ENCODE assay signal across 8 cellular contexts in genomic region chr3:48656061-48656840, GRCh38.
DNase-seq lines count a peak whose midpoint lies in the region; ATAC-seq and TF ChIP-seq lines count a peak whose summit lies in the region.

No MANE protein-coding gene starts in this region.

- peaks cover 12% of the 10 kb centered on the region for H3K9me3 ChIP-seq in WERI-Rb-1 (ENCODE audit: severe bottlenecking)

- peak; percentile 84 for DNase-seq in central memory CD4-positive, alpha-beta T cell
- DNase-seq in kidney glomerular epithelial cell (lab: John Stamatoyannopoulos, UW) (peak; percentile 52), NCI-H1694 treated with DMSO at 0.1 percent for 48 hours (lab: John Stamatoyannopoulos, UW) (no peak), WERI-Rb-1 (no peak)
- peak; percentile 79 to 84 for DNase-seq in stimulated activated CD4-positive, alpha-beta T cell treated with anti-CD3 and anti-CD28 coated beads, Interleukin-1b, Interleukin-23, amount 100 ng/mL, for 4 hours (ENCODE audit: low read depth in 2 of 2)

- ATAC-seq in GM18498 (IDR thresholded peaks at IDR 0.05; ENCODE audit: unreplicated experiment) (peak; percentile 68), HG03196 (IDR thresholded peaks at IDR 0.05; ENCODE audit: unreplicated experiment) (peak; percentile 55)

- H3K27me3 ChIP-seq in WERI-Rb-1 (ENCODE audit: insufficient read depth, low read depth, severe bottlenecking): no peaks in the 10 kb centered on the region

- H3K27ac ChIP-seq in WERI-Rb-1: no peak overlapping the region

- H3K4me3 ChIP-seq in WI38 (ENCODE audit: low read depth, low read length) (peak overlapping the region; percentile 43), WERI-Rb-1 (ENCODE audit: low read depth, low read length) (no peak overlapping the region)

- peak; percentile 46 for TF ChIP-seq CTCF in WI38 (IDR thresholded peaks at IDR 0.05; ENCODE audit: low read depth, low read length)
- TF ChIP-seq CTCF in WERI-Rb-1 (IDR thresholded peaks at IDR 0.05; ENCODE audit: low read depth, low read length): no peak

- peaks cover 94% of the 10 kb centered on the region for H3K36me3 ChIP-seq in WERI-Rb-1

Comparison
In these comparisons a context has a peak if more than half of its experiments do, and no peak if none do; other contexts are left out.
1. DNase-seq: peak in central memory CD4-positive, alpha-beta T cell (single experiment), kidney glomerular epithelial cell (single experiment) and stimulated activated CD4-positive, alpha-beta T cell treated with anti-CD3 and anti-CD28 coated beads, Interleukin-1b, Interleukin-23, amount 100 ng/mL, for 4 hours (2 of 2); none in NCI-H1694 treated with DMSO at 0.1 percent for 48 hours (single experiment) and WERI-Rb-1 (single experiment).